In the genomic region with DNA sequence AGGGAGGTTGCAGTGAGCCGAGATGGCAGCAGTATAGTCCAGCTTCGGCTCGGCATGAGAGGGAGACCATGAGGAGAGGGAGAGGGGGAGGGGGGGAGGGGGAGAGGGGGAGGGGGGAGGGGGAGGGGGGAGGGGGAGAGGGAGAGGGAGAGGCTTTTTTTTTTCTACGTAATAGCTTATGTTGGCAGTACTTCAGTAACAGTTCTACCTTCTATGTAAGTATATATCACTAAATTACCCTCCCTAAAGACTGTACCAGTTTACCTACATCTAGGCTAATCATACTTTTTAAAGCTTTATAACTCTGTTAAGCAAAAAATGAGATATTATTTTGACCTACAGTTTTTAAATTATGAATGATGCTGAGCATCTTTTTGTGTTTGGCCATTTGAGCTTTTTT, we compare ENCODE assay signal across 23 cellular contexts. TPM values are rescaled to one million over a fixed set of nuclear protein-coding genes. Genes with fewer than 3 reads are reported as not detected.
A peak's percentile ranks its signal among the peaks of the same experiment; 100 is the strongest.
DNase-seq lines count a peak whose midpoint lies in the region; ATAC-seq, FAIRE-seq and TF ChIP-seq lines count a peak whose summit lies in the region.
"Had no signal": no experiment of that assay in that cellular context is flagged by ENCODE, and none has a peak within 500 bp of the region (broad histone marks: within the 10 kb centered on the region; RNA-seq: fewer than 3 reads in every experiment).

No MANE protein-coding gene starts in this region.

- no peak overlapping the region for H3K4me3 Mint-ChIP-seq in activated CD4-positive, alpha-beta memory T cell treated with anti-CD3 and anti-CD28 coated beads for 36 hours
- no peak overlapping the region for H3K4me3 Mint-ChIP-seq in activated CD4-positive, alpha-beta memory T cell treated with anti-CD3 and anti-CD28 coated beads, Interleukin-2, amount 10 ng/mL, durations not matched to agents 7 days and 5 days
- H3K4me3 Mint-ChIP-seq in progenitor cell of endocrine pancreas (ENCODE audit: low read depth) = no peak overlapping the region
- H3K4me3 Mint-ChIP-seq: B cell; CD4-positive, alpha-beta T cell; CD8-positive, alpha-beta T cell had no signal

- TF ChIP-seq RAD21 in K562 (CRISPR knock-in tag; conservative IDR thresholded peaks at IDR 0.05 in 1 of 2, IDR thresholded peaks at IDR 0.05 in 1 of 2) = no peak

- H3K9me3 Mint-ChIP-seq in activated CD4-positive, alpha-beta memory T cell treated with anti-CD3 and anti-CD28 coated beads for 36 hours = no peaks in the 10 kb centered on the region
- no peaks in the 10 kb centered on the region for H3K9me3 Mint-ChIP-seq in activated CD4-positive, alpha-beta memory T cell treated with anti-CD3 and anti-CD28 coated beads, Interleukin-2, amount 10 ng/mL, durations not matched to agents 7 days and 5 days
- peaks cover 5% of the 10 kb centered on the region for H3K9me3 Mint-ChIP-seq in progenitor cell of endocrine pancreas (ENCODE audit: low read depth)
- H3K9me3 Mint-ChIP-seq: CD4-positive, alpha-beta T cell; CD8-positive, alpha-beta T cell had no signal

- DNase-seq in activated CD4-positive, alpha-beta memory T cell treated with anti-CD3 and anti-CD28 coated beads for 36 hours = no peak
- no peak for DNase-seq in activated CD4-positive, alpha-beta memory T cell treated with anti-CD3 and anti-CD28 coated beads, Interleukin-2, amount 10 ng/mL, durations not matched to agents 7 days and 5 days
- DNase-seq in K562 (ENCODE audit: extremely low read depth in 1 of 4, low spot score in 3 of 4) (no peak), progenitor cell of endocrine pancreas (ENCODE audit: low spot score, unreplicated experiment) (no peak), NCI-H510A (lab: John Stamatoyannopoulos, UW) (no peak)
- no peak for DNase-seq in activated T-cell treated with anti-CD3 and anti-CD28 coated beads, Interleukin-2, amount 50 U/mL, for 1 hour
- DNase-seq in activated CD8-positive, alpha-beta memory T cell treated with anti-CD3 and anti-CD28 coated beads, Interleukin-2, amount 50 U/mL, for 4 hours = no peak
- DNase-seq: AML-193; Calu3; CD4-positive, alpha-beta T cell; CD8-positive, alpha-beta T cell; DMS79 treated with DMSO at 0.1 percent for 48 hours; GF-D8 had no signal

- peaks cover 4% of the 10 kb centered on the region; the same call in 1 of the 2 replicates for H4K20me1 ChIP-seq in K562 (replicated peaks; ENCODE audit: control insufficient read depth, insufficient read depth, low read length)

- no TSS peak for BruUV-seq in K562 (replicated peaks; lab: Mats Ljungman, UMichigan)

- H3K4me1 Mint-ChIP-seq in activated CD4-positive, alpha-beta memory T cell treated with anti-CD3 and anti-CD28 coated beads for 36 hours (ENCODE audit: low read depth) = peaks cover 6% of the 10 kb centered on the region
- H3K4me1 Mint-ChIP-seq in activated CD4-positive, alpha-beta memory T cell treated with anti-CD3 and anti-CD28 coated beads, Interleukin-2, amount 10 ng/mL, durations not matched to agents 7 days and 5 days = no peaks in the 10 kb centered on the region
- H3K4me1 Mint-ChIP-seq in progenitor cell of endocrine pancreas (ENCODE audit: low read depth) = peaks cover 2% of the 10 kb centered on the region

- no peak for TF ChIP-seq POLR2A in K562 (conservative IDR thresholded peaks at IDR 0.05)

- CTCF ChIA-PET in activated CD4-positive, alpha-beta memory T cell treated with anti-CD3 and anti-CD28 coated beads for 36 hours (lab: Charles Lee) = interaction anchor here (1.1 kb wide), 1 partner anchor 105 kb away, joined by 3 read pairs; no protein-coding TSS in a partner anchor
- CTCF ChIA-PET in activated CD4-positive, alpha-beta memory T cell treated with anti-CD3 and anti-CD28 coated beads, Interleukin-2, amount 10 ng/mL, durations not matched to agents 7 days and 5 days (lab: Charles Lee) = interaction anchor here (0.9 kb wide), 1 partner anchor 11 kb away, joined by 3 read pairs; no protein-coding TSS in a partner anchor
- CTCF ChIA-PET in HEK293 (lab: Yijun Ruan, JAX) (no interaction called here), K562 (lab: Yijun Ruan, JAX; ENCODE audit: low intra/inter-chr PET ratio) (no interaction called here)

- H3K4me3 ChIP-seq in HEK293 (ENCODE audit: low read depth, low read length) (no peak overlapping the region), K562 (no peak overlapping the region)
- H3K4me3 ChIP-seq: A549; BLaER1 treated with 17β-estradiol and CSF1 and Interleukin-3, amounts not matched to agents 10 nM and 100 nM had no signal

- H3K9me1 ChIP-seq in K562 (ENCODE audit: control insufficient read depth, insufficient read depth, low read length) = no peaks in the 10 kb centered on the region

- no peaks in the 10 kb centered on the region for H3K27me3 Mint-ChIP-seq in activated CD4-positive, alpha-beta memory T cell treated with anti-CD3 and anti-CD28 coated beads for 36 hours
- H3K27me3 Mint-ChIP-seq in activated CD4-positive, alpha-beta memory T cell treated with anti-CD3 and anti-CD28 coated beads, Interleukin-2, amount 10 ng/mL, durations not matched to agents 7 days and 5 days = no peaks in the 10 kb centered on the region
- H3K27me3 Mint-ChIP-seq in progenitor cell of endocrine pancreas = no peaks in the 10 kb centered on the region
- H3K27me3 Mint-ChIP-seq: B cell; CD4-positive, alpha-beta T cell had no signal

- in situ Hi-C loops in K562 (cut with MboI) = no loop called here

- no peak overlapping the region for H3K4me2 ChIP-seq in K562 (ENCODE audit: insufficient read depth, low read length)
- H3K4me2 ChIP-seq: A549; BLaER1 treated with 17β-estradiol and CSF1 and Interleukin-3, amounts not matched to agents 10 nM and 100 nM had no signal

- H3K79me2 ChIP-seq in K562 (ENCODE audit: control insufficient read depth, insufficient read depth, low read length) = peaks cover 54% of the 10 kb centered on the region

- H3K27me3 ChIP-seq in K562 (ENCODE audit: control insufficient read depth in 2 of 2, insufficient read depth in 2 of 2, low read length in 2 of 2) = no peaks in the 10 kb centered on the region
- H3K27me3 ChIP-seq: BLaER1 treated with 17β-estradiol and CSF1 and Interleukin-3, amounts not matched to agents 10 nM and 100 nM had no signal

- peaks cover 11% of the 10 kb centered on the region for H3K36me3 Mint-ChIP-seq in activated CD4-positive, alpha-beta memory T cell treated with anti-CD3 and anti-CD28 coated beads for 36 hours
- peaks cover 18% of the 10 kb centered on the region for H3K36me3 Mint-ChIP-seq in activated CD4-positive, alpha-beta memory T cell treated with anti-CD3 and anti-CD28 coated beads, Interleukin-2, amount 10 ng/mL, durations not matched to agents 7 days and 5 days (ENCODE audit: low read depth)
- H3K36me3 Mint-ChIP-seq in progenitor cell of endocrine pancreas (ENCODE audit: insufficient read depth) = peaks cover 21% of the 10 kb centered on the region

- 25% methylated on average over 2 of the region's 4 CpGs for WGBS in K562 (ENCODE audit: insufficient coverage, low coverage, missing lambda C conversion rate)

- H3K9me3 ChIP-seq in HEK293 (ENCODE audit: control insufficient read depth, insufficient read depth, low read depth, low read length) = no peaks in the 10 kb centered on the region
- H3K9me3 ChIP-seq in K562 (replicated peaks; ENCODE audit: control insufficient read depth, insufficient read depth, low read depth, low read length) = no peaks in the 10 kb centered on the region
- H3K9me3 ChIP-seq: A549 had no signal

- H3K27ac ChIP-seq in HEK293 (ENCODE audit: extremely low read depth, low read depth, low read length) (no peak overlapping the region), K562 (ENCODE audit: extremely low read depth, low read depth, low read length) (no peak overlapping the region)
- H3K27ac ChIP-seq: 22Rv1; A549; BLaER1 treated with 17β-estradiol and CSF1 and Interleukin-3, amounts not matched to agents 10 nM and 100 nM; C4-2B had no signal

- TF ChIP-seq EP300 in K562 (IDR thresholded peaks at IDR 0.05; ENCODE audit: low read length) = no peak

- FAIRE-seq in K562 (lab: Jason Lieb, UNC) = no peak
- FAIRE-seq: A549, D721Med, GM12891, GM19239 had no signal

- H3K4me1 ChIP-seq in HEK293 (ENCODE audit: control insufficient read depth, insufficient read depth, low read length) = no peaks in the 10 kb centered on the region
- H3K4me1 ChIP-seq in K562 (replicated peaks in 1 of 2; ENCODE audit: control insufficient read depth in 2 of 2, insufficient read depth in 2 of 2, low read length in 2 of 2) = no peaks in the 10 kb centered on the region; a peak in 1 of 5 replicates
- H3K4me1 ChIP-seq: A549, Caco-2 had no signal

- peak overlapping the region; percentile 33 for H3K27ac Mint-ChIP-seq in activated CD4-positive, alpha-beta memory T cell treated with anti-CD3 and anti-CD28 coated beads for 36 hours
- H3K27ac Mint-ChIP-seq in activated CD4-positive, alpha-beta memory T cell treated with anti-CD3 and anti-CD28 coated beads, Interleukin-2, amount 10 ng/mL, durations not matched to agents 7 days and 5 days = no peak overlapping the region
- peak overlapping the region; percentile 85 for H3K27ac Mint-ChIP-seq in progenitor cell of endocrine pancreas
- H3K27ac Mint-ChIP-seq: B cell; CD4-positive, alpha-beta T cell; CD8-positive, alpha-beta T cell had no signal

- H3K36me3 ChIP-seq in HEK293 (ENCODE audit: control insufficient read depth in 2 of 2, insufficient read depth in 1 of 2, low read length in 2 of 2) = peaks cover 3 to 9% of the 10 kb centered on the region in 2 experiments; a peak in 2 of 3 replicates
- peaks cover 22% of the 10 kb centered on the region; the same call in 2 of the 3 replicates for H3K36me3 ChIP-seq in K562 (ENCODE audit: control insufficient read depth, insufficient read depth, low read length)

- POLR2A ChIA-PET in activated CD4-positive, alpha-beta memory T cell treated with anti-CD3 and anti-CD28 coated beads for 36 hours (lab: Charles Lee) = no interaction called here
- POLR2A ChIA-PET in activated CD4-positive, alpha-beta memory T cell treated with anti-CD3 and anti-CD28 coated beads, Interleukin-2, amount 10 ng/mL, durations not matched to agents 7 days and 5 days (lab: Charles Lee) = no interaction called here
- POLR2A ChIA-PET in HEK293 (lab: Yijun Ruan, JAX) (no interaction called here), K562 (lab: Yijun Ruan, JAX) (interaction anchor here (0.6 kb wide), 1 partner anchor 19 kb away, joined by 3 read pairs; no protein-coding TSS in a partner anchor)

- H2AFZ ChIP-seq in K562 (ENCODE audit: low read depth, low read length) = no peak overlapping the region

- intact Hi-C loops in activated CD4-positive, alpha-beta memory T cell treated with anti-CD3 and anti-CD28 coated beads for 36 hours (cut with micrococcal nuclease) = no loop called here
- intact Hi-C loops in K562 (cut with micrococcal nuclease) = no loop called here

- no peak for ATAC-seq in K562
- ATAC-seq: A549; CD8-positive, alpha-beta T cell had no signal

- no peak overlapping the region for H3K9ac ChIP-seq in K562 (ENCODE audit: insufficient read depth in 1 of 2, low read depth in 2 of 2, low read length in 2 of 2)
- H3K9ac ChIP-seq: BLaER1 treated with 17β-estradiol and CSF1 and Interleukin-3, amounts not matched to agents 10 nM and 100 nM had no signal

- TF ChIP-seq CTCF in HEK293 (tag by site-specific recombination; IDR thresholded peaks at IDR 0.05) (no peak), K562 (IDR thresholded peaks at IDR 0.05 in 2 of 3, conservative IDR thresholded peaks at IDR 0.05 in 1 of 3; ENCODE audit: insufficient read depth in 2 of 3, low read depth in 1 of 3, low read length in 3 of 3) (no peak), progenitor cell of endocrine pancreas (IDR thresholded peaks at IDR 0.05; ENCODE audit: unreplicated experiment) (no peak)

RNA-seq across cellular contexts. Expression of gene TM9SF4, which starts 13.6 kb away (rescaled TPM):
- total RNA-seq in activated CD4-positive, alpha-beta memory T cell treated with anti-CD3 and anti-CD28 coated beads for 36 hours = 10 to 100 TPM; 35.8 to 37.3 TPM
- total RNA-seq in activated CD4-positive, alpha-beta memory T cell treated with anti-CD3 and anti-CD28 coated beads, Interleukin-2, amount 10 ng/mL, durations not matched to agents 7 days and 5 days = 10 to 100 TPM; 37.6 to 38.6 TPM
- 78.5 and 135 TPM in 2 replicates for total RNA-seq in K562 (2011; cell fraction: chromatin; rRNA removed; ENCODE audit: low replicate concordance)
- 130 and 142 TPM in 2 replicates for total RNA-seq in K562 (2011; cell fraction: nucleolus; rRNA removed)
- total RNA-seq in K562 (2011; cell fraction: nucleoplasm; rRNA removed) = 113 and 145 TPM in 2 replicates
- 14.5 and 22.1 TPM in 2 replicates for total RNA-seq in K562 (2014; rRNA removed)
- 19.7 and 20.9 TPM in 2 replicates for total RNA-seq in K562 (2014; rRNA removed; fragmentation: Illumina TruSeq; extraction: Trizol)
- total RNA-seq in K562 (2015; rRNA removed; fragmentation: Illumina TruSeq; extraction: Trizol) = 25.6 and 29.2 TPM in 2 replicates
- 35.0 and 37.9 TPM in 2 replicates for total RNA-seq in K562 (2021)
- polyA plus RNA-seq in K562 (2011; rRNA removed) = 39.7 and 54.8 TPM in 2 replicates
- 46.2 and 53.5 TPM in 2 replicates for polyA plus RNA-seq in K562 (2011; cell fraction: cytosol; rRNA removed)
- polyA plus RNA-seq in K562 (2011; cell fraction: nucleus; rRNA removed) = 53.7 and 73.9 TPM in 2 replicates
- 30.7 and 40.9 TPM in 2 replicates for polyA plus RNA-seq in K562 (2012)
- 41.0 and 46.3 TPM in 2 replicates for polyA plus RNA-seq in K562 (2014; fragmentation: Illumina TruSeq; extraction: Trizol)
- 10 to 100 TPM; 15.9 to 20.2 TPM for polyA plus RNA-seq in K562 (2014; fragmentation: Nextera tagmentation; extraction: Ambion mirVana)
- polyA plus RNA-seq in K562 (2014; rRNA removed) = 26.9 and 30.2 TPM in 2 replicates
- 45.1 and 50.0 TPM in 2 replicates for polyA minus RNA-seq in K562 (2011; rRNA and poly(A)+ RNA removed)
- polyA minus RNA-seq in K562 (2011; cell fraction: cytosol; rRNA and poly(A)+ RNA removed) = 38.8 and 51.2 TPM in 2 replicates
- polyA minus RNA-seq in K562 (2011; cell fraction: nucleus; rRNA and poly(A)+ RNA removed) = 41.9 and 70.4 TPM in 2 replicates
- total RNA-seq in progenitor cell of endocrine pancreas = 88.7 and 92.9 TPM in 2 replicates

Comparison
In these comparisons a context has a peak if more than half of its experiments do, and no peak if none do; other contexts are left out.
1. CTCF ChIA-PET loops: an anchor here in activated CD4-positive, alpha-beta memory T cell treated with anti-CD3 and anti-CD28 coated beads for 36 hours (1.1 kb wide) and activated CD4-positive, alpha-beta memory T cell treated with anti-CD3 and anti-CD28 coated beads, Interleukin-2, amount 10 ng/mL, durations not matched to agents 7 days and 5 days (0.9 kb wide); none called in HEK293 and K562.